In the genomic region with DNA sequence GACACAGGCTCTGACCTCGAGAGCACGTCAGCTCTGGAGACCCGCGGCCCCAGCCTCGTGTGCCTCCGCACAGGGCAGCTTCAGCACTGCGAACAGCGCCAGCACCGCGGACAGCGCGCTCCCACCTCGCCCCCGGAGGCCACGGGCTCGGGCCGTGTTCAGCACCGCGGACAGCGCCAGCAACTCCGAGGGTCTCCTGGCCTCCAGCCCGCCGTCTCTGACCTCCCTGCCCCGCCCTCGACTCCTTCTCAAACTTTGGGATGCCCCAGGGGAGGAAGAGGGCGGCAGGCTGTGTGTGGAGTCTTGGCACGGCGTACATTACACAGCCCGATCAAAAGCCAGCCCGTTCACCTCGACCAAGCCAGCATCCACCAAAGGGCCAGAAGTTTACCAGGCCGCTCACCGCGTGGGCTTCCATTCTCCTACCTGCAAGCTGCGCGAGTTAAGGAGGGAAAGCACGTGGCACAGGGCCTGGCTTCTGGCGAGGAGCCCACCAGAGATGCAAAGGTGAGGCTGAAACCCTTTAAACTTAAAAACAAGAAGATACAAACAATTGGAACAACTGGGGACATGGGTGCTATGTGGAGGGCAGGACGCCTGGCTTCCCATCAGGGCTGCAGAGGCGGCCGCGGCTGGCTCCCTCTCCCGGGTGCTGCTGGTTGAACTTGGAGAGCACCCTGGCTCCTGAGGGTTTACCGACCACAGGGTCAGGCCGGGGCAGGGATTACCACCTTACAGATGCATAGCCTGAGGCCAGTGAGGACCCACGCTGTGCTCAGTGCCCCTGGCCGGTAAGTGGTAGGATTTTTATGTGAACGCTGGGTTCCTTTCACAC, we compare ENCODE assay signal across 9 cellular contexts. TPM values are rescaled to one million over a fixed set of nuclear protein-coding genes. Genes with fewer than 3 reads are reported as not detected.
DNase-seq lines count a peak whose midpoint lies in the region; ATAC-seq lines count a peak whose summit lies in the region.
"Had no signal": no experiment of that assay in that cellular context is flagged by ENCODE, and none has a peak within 500 bp of the region (broad histone marks: within the 10 kb centered on the region; RNA-seq: fewer than 3 reads in every experiment).

No MANE protein-coding gene starts in this region.

- in situ Hi-C loops in ACHN (cut with HindIII; ENCODE audit: low pct_ligation_motif_present, low pct_unique_long_range_greater_than_20kb, low sequenced_read_pairs): no loop called here

- ATAC-seq in GM18870 (IDR thresholded peaks at IDR 0.05; ENCODE audit: unreplicated experiment) (no peak), HG02759 (IDR thresholded peaks at IDR 0.05; ENCODE audit: unreplicated experiment) (no peak), GM19467 (IDR thresholded peaks at IDR 0.05; ENCODE audit: unreplicated experiment) (no peak)

- DNase-seq in ACHN (peak; percentile 64), HuH-7.5 (ENCODE audit: low spot score) (peak; percentile 97), activated T-cell treated with anti-CD3 and anti-CD28 coated beads for 48 hours (ENCODE audit: low read depth) (peak; percentile 51), cardiac septum (ENCODE audit: low spot score) (peak; percentile 73), smooth muscle cell of the brain vasculature (ENCODE audit: low read depth, low spot score) (peak; percentile 6)

- intact Hi-C loops in cardiac septum (cut with DNase I): no loop called here

RNA-seq across cellular contexts. Expression of gene NKX1-1, which starts 4.5 kb away (rescaled TPM):
- total RNA-seq in cardiac septum: not detected
- total RNA-seq: lower leg skin had no signal

Comparison
In these comparisons a context has a peak if more than half of its experiments do, and no peak if none do; other contexts are left out.
1. DNase-seq: peak in every context shown above with its lines; median percentile 97 in HuH-7.5; 73 in cardiac septum; 64 in ACHN; 51 in activated T-cell treated with anti-CD3 and anti-CD28 coated beads for 48 hours; 6 in smooth muscle cell of the brain vasculature.